8 cellular contexts compared by ENCODE assay signal in genomic region chr12:114625294-114625851, GRCh38. TPM values are rescaled to one million over a fixed set of nuclear protein-coding genes. Genes with fewer than 3 reads are reported as not detected.
A peak's percentile ranks its signal among the peaks of the same experiment; 100 is the strongest.
DNase-seq lines count a peak whose midpoint lies in the region; ATAC-seq, FAIRE-seq and TF ChIP-seq lines count a peak whose summit lies in the region.

No MANE protein-coding gene starts in this region.

- WGBS in HepG2 (ENCODE audit: low lambda C conversion rate) = 10% methylated on average over 7 of the region's 7 CpGs
- WGBS in testis, 2 donors = 56 to 57% methylated on average over 7 of the region's 7 CpGs

- intact Hi-C loops in HepG2 (cut with micrococcal nuclease; ENCODE audit: unreplicated experiment) = loop anchor here (1.0 to 2.0 kb wide), 2 partner anchors 43 to 1128 kb away; no protein-coding TSS in a partner anchor
- intact Hi-C loops in testis (cut with DNase I; ENCODE audit: low total_unique reads) = no loop called here

- TF ChIP-seq POLR2A in HepG2 (IDR thresholded peaks at IDR 0.05; ENCODE audit: insufficient read depth in 1 of 2, low read depth in 2 of 2, low read length in 2 of 2) (no peak), testis (IDR thresholded peaks at IDR 0.05) (no peak)

- no peak overlapping the region for H3K4me3 Mint-ChIP-seq in astrocyte (ENCODE audit: unreplicated experiment)

- H3K9ac ChIP-seq in astrocyte (ENCODE audit: low read length) (no peak overlapping the region), HepG2 (ENCODE audit: insufficient read depth, low read depth, low read length) (no peak overlapping the region)

- no peaks in the 10 kb centered on the region for H3K36me3 Mint-ChIP-seq in astrocyte (ENCODE audit: low read depth, unreplicated experiment)

- no peaks in the 10 kb centered on the region for H3K4me1 ChIP-seq in astrocyte (ENCODE audit: insufficient read depth, low read length)
- peaks cover 35% of the 10 kb centered on the region for H3K4me1 ChIP-seq in HepG2 (ENCODE audit: insufficient read depth, low read length)
- H3K4me1 ChIP-seq in testis = no peaks in the 10 kb centered on the region

- TF ChIP-seq EP300 in HepG2 (IDR thresholded peaks at IDR 0.05; ENCODE audit: low read depth in 2 of 2, low read length in 2 of 2) (no peak), HepG2 (CRISPR knock-in tag; IDR thresholded peaks at IDR 0.05; ENCODE audit: borderline replicate concordance) (no peak)

- POLR2A ChIA-PET in HepG2 (lab: Yijun Ruan, JAX) = interaction anchor here (0.9 to 1.8 kb wide), 2 partner anchors 31 to 1294 kb away, joined by 3 to 7 read pairs; no protein-coding TSS in a partner anchor

- H3K4me3 ChIP-seq in astrocyte (ENCODE audit: insufficient read depth, low read depth, low read length) = no peak overlapping the region
- no peak overlapping the region for H3K4me3 ChIP-seq in HepG2 (replicated peaks in 1 of 3; ENCODE audit: insufficient read depth in 1 of 3, low read depth in 2 of 3, low read length in 3 of 3)
- H3K4me3 ChIP-seq in testis = no peak overlapping the region

- no peaks in the 10 kb centered on the region for H3K4me1 Mint-ChIP-seq in astrocyte (ENCODE audit: low read depth, unreplicated experiment)

- H3K9me3 ChIP-seq in astrocyte (ENCODE audit: insufficient read depth, low read depth, low read length) (no peaks in the 10 kb centered on the region), HepG2 (ENCODE audit: low read length) (no peaks in the 10 kb centered on the region), testis (no peaks in the 10 kb centered on the region)

- in situ Hi-C loops in Caki2 (cut with HindIII; ENCODE audit: low pct_unique_long_range_greater_than_20kb, low sequenced_read_pairs) (no loop called here), HepG2 (cut with HindIII; ENCODE audit: extremely low pct_ligation_motif_present, low pct_unique_long_range_greater_than_20kb) (loop anchor here (5.0 to 10.0 kb wide), 2 partner anchors 42 to 1129 kb away; no protein-coding TSS in a partner anchor)

- H3K27me3 Mint-ChIP-seq in astrocyte (ENCODE audit: low read depth, unreplicated experiment) = peaks cover 41% of the 10 kb centered on the region

- no peaks in the 10 kb centered on the region for H4K20me1 ChIP-seq in astrocyte (ENCODE audit: insufficient read depth, low read length)
- no peaks in the 10 kb centered on the region for H4K20me1 ChIP-seq in HepG2 (ENCODE audit: insufficient read depth, low read length)

- H3K27ac ChIP-seq in astrocyte (ENCODE audit: low read depth, low read length) (no peak overlapping the region), HepG2 (ENCODE audit: extremely low read length, insufficient read depth, low read length) (no peak overlapping the region), testis (no peak overlapping the region)

- no peak overlapping the region for H3K27ac Mint-ChIP-seq in astrocyte (ENCODE audit: unreplicated experiment)

- H3K79me2 ChIP-seq in astrocyte (ENCODE audit: insufficient read depth, low read length) = no peaks in the 10 kb centered on the region
- H3K79me2 ChIP-seq in HepG2 (ENCODE audit: insufficient read depth, low read length) = no peaks in the 10 kb centered on the region

- no peak for FAIRE-seq in astrocyte (lab: Jason Lieb, UNC)
- FAIRE-seq in HepG2 (lab: Jason Lieb, UNC) = peak; percentile 86

- no TSS peak for BruUV-seq in HepG2 (replicated peaks; lab: Mats Ljungman, UMichigan)

- peak; percentile 90 for TF ChIP-seq RAD21 in HepG2 (CRISPR knock-in tag; IDR thresholded peaks at IDR 0.05)

- CTCF ChIA-PET in HepG2 (lab: Yijun Ruan, JAX; ENCODE audit: low intra/inter-chr PET ratio, low total read pairs) = interaction anchor here (1.1 to 1.9 kb wide), 6 partner anchors 12 to 1292 kb away, joined by 3 to 11 read pairs (median 6); no protein-coding TSS in a partner anchor

- H3K27me3 ChIP-seq in astrocyte (ENCODE audit: insufficient read depth, low read length) = peaks cover 2% of the 10 kb centered on the region
- no peaks in the 10 kb centered on the region for H3K27me3 ChIP-seq in HepG2 (ENCODE audit: control insufficient read depth in 1 of 2, insufficient read depth in 2 of 2, low read length in 2 of 2)
- H3K27me3 ChIP-seq in testis = no peaks in the 10 kb centered on the region

- H3K4me2 ChIP-seq in astrocyte (ENCODE audit: low read length) (no peak overlapping the region), HepG2 (ENCODE audit: low read depth, low read length) (peak overlapping the region; percentile 37)

- no peaks in the 10 kb centered on the region for H3K9me3 Mint-ChIP-seq in astrocyte (ENCODE audit: unreplicated experiment)

- H3K36me3 ChIP-seq in astrocyte (ENCODE audit: insufficient read depth, low read length) (no peaks in the 10 kb centered on the region), HepG2 (replicated peaks in 1 of 2; ENCODE audit: control insufficient read depth in 1 of 2, insufficient read depth in 2 of 2, low read length in 2 of 2) (no peaks in the 10 kb centered on the region), testis (ENCODE audit: low read depth, missing control alignments) (no peaks in the 10 kb centered on the region)

- DNase-seq in Caki2 (ENCODE audit: low read depth) (peak; percentile 18), NOMO-1 treated with DMSO at 0.1 percent for 48 hours (lab: John Stamatoyannopoulos, UW; ENCODE audit: unreplicated experiment) (peak; percentile 1), astrocyte (ENCODE audit: low read depth) (peak; percentile 64), HepG2 (ENCODE audit: low spot score) (peak; percentile 74), testis (peak; percentile 67)
- DNase-seq in activated CD4-positive, CD25-positive, alpha-beta regulatory T cell treated with anti-CD3 and anti-CD28 coated beads, Interleukin-2, amount 50 U/mL, for 72 hours = no peak

- H2AFZ ChIP-seq in astrocyte (ENCODE audit: low read depth, low read length) (no peak overlapping the region), HepG2 (ENCODE audit: low read length) (no peak overlapping the region)

- TF ChIP-seq CTCF in astrocyte (IDR thresholded peaks at IDR 0.05; ENCODE audit: insufficient read depth, low read depth, low read length) (peak; percentile 81), HepG2 (CRISPR knock-in tag; IDR thresholded peaks at IDR 0.05) (peak; percentile 92), testis (IDR thresholded peaks at IDR 0.05) (peak; percentile 8 to 52 (median 37))

- ATAC-seq in GM21381 (IDR thresholded peaks at IDR 0.05; ENCODE audit: unreplicated experiment) = peak; percentile 54
- ATAC-seq in HepG2 = peak; percentile 95
- ATAC-seq in HG02938 (IDR thresholded peaks at IDR 0.05; ENCODE audit: unreplicated experiment) = no peak

TF ChIP-seq in HepG2, 621 proteins besides CTCF, POLR2A, EP300 and RAD21 (continues in another document):
- peak; percentile 93 for TF ChIP-seq STAG1 (CRISPR knock-in tag; IDR thresholded peaks at IDR 0.05)

RNA-seq across cellular contexts. Expression of gene TBX3, which starts 58.6 kb away (rescaled TPM):
- total RNA-seq in Caki2 (2014; rRNA removed; shearing (Covaris generic); ENCODE audit: low replicate concordance) = 1.9 and 2.2 TPM in 2 replicates
- total RNA-seq in astrocyte (1.1 and 2.0 TPM in 2 replicates), HepG2 (2016; rRNA removed; fragmentation: Illumina TruSeq; extraction: Trizol) (17.2 and 27.1 TPM in 2 replicates), testis (1 to 10 TPM; 8.4 to 8.7 TPM)
- total RNA-seq in HepG2 (2016; cell fraction: cytosol; rRNA removed; fragmentation: Illumina TruSeq; extraction: Trizol; ENCODE audit: low read depth) = 3.5 and 4.1 TPM in 2 replicates
- total RNA-seq in HepG2 (2016; cell fraction: insoluble cytoplasmic fraction; rRNA removed; fragmentation: Illumina TruSeq; extraction: Trizol) = 13.7 and 27.3 TPM in 2 replicates
- 9.0 and 9.4 TPM in 2 replicates for total RNA-seq in HepG2 (2016; cell fraction: membrane; rRNA removed; fragmentation: Illumina TruSeq; extraction: Trizol)
- total RNA-seq in HepG2 (2016; cell fraction: nucleus; rRNA removed; fragmentation: Illumina TruSeq; extraction: Trizol) = 39.2 and 46.8 TPM in 2 replicates
- polyA plus RNA-seq in HepG2 (2011; rRNA removed) (38.1 and 42.4 TPM in 2 replicates), testis (ENCODE audit: insufficient read depth, low read depth, low replicate concordance) (4.0 TPM)
- 12.5 and 15.0 TPM in 2 replicates for polyA plus RNA-seq in HepG2 (2011; cell fraction: cytosol; rRNA removed)
- 179 and 200 TPM in 2 replicates for polyA plus RNA-seq in HepG2 (2011; cell fraction: nucleus; rRNA removed)
- 34.8 and 37.9 TPM in 2 replicates for polyA plus RNA-seq in HepG2 (2012)
- polyA plus RNA-seq in HepG2 (2016; cell fraction: cytosol; fragmentation: Illumina TruSeq; extraction: Trizol; ENCODE audit: low read depth) = 1.0 and 1.1 TPM in 2 replicates
- 16.8 and 21.4 TPM in 2 replicates for polyA plus RNA-seq in HepG2 (2016; cell fraction: insoluble cytoplasmic fraction; fragmentation: Illumina TruSeq; extraction: Trizol; ENCODE audit: low read depth)
- 3.9 and 4.1 TPM in 2 replicates for polyA plus RNA-seq in HepG2 (2016; cell fraction: membrane; fragmentation: Illumina TruSeq; extraction: Trizol; ENCODE audit: low read depth)
- polyA plus RNA-seq in HepG2 (2016; cell fraction: nucleus; fragmentation: Illumina TruSeq; extraction: Trizol; ENCODE audit: insufficient read depth, low read depth) = 123 and 124 TPM in 2 replicates
- 41.2 and 72.3 TPM in 2 replicates for polyA minus RNA-seq in HepG2 (2011; rRNA and poly(A)+ RNA removed; ENCODE audit: low replicate concordance)
- 22.2 and 24.4 TPM in 2 replicates for polyA minus RNA-seq in HepG2 (2011; cell fraction: cytosol; rRNA and poly(A)+ RNA removed)
- 128 and 133 TPM in 2 replicates for polyA minus RNA-seq in HepG2 (2011; cell fraction: nucleus; rRNA and poly(A)+ RNA removed)

Comparison
In these comparisons a context has a peak if more than half of its experiments do, and no peak if none do; other contexts are left out.
1. CTCF ChIP-seq: peak in every context shown above with its lines; median percentile 92 in HepG2; 81 in astrocyte; 37 in testis.